6 cellular contexts compared by ENCODE assay signal in genomic region chr22:16558376-16558945, GRCh38. TPM values are rescaled to one million over a fixed set of nuclear protein-coding genes. Genes with fewer than 3 reads are reported as not detected.
"Had no signal": no experiment of that assay in that cellular context is flagged by ENCODE, and none has a peak within 500 bp of the region (broad histone marks: within the 10 kb centered on the region; RNA-seq: fewer than 3 reads in every experiment).

No MANE protein-coding gene starts in this region.

RNA-seq across cellular contexts. Expression of gene CCT8L2, which starts 34.1 kb away (rescaled TPM):
- total RNA-seq: M059J, PC-3, Peyer's patch, Right ventricle myocardium superior, SJSA1 had no signal
- polyA plus RNA-seq: SK-N-SH had no signal
